ENCODE assay signal across 1 cellular context in the genomic region with DNA sequence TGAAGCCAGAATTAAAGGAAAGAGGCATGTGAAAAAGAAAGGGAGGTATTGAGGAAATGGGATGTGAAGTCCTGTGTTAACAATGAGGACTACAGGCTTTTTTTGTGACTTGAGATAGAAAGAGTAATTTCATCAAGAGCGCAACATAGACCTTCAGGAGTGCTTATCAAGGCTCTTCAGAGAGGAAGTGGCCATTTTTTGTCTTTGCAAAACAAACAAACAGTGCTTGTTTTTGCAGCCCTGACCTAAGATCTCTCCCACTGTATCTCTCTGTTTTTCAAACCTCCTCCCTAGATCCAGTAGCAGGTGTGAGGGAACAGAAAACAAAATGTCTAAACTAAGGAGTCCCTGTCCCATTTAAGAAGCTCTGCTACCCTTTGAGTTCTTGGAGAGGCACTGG.
TF ChIP-seq lines count a peak whose summit lies in the region.

No MANE protein-coding gene starts in this region.

TF ChIP-seq in GM23338, 12 proteins besides CTCF, POLR2A, EP300 and RAD21 (continued from another document):
- TF ChIP-seq, protein P1, sequence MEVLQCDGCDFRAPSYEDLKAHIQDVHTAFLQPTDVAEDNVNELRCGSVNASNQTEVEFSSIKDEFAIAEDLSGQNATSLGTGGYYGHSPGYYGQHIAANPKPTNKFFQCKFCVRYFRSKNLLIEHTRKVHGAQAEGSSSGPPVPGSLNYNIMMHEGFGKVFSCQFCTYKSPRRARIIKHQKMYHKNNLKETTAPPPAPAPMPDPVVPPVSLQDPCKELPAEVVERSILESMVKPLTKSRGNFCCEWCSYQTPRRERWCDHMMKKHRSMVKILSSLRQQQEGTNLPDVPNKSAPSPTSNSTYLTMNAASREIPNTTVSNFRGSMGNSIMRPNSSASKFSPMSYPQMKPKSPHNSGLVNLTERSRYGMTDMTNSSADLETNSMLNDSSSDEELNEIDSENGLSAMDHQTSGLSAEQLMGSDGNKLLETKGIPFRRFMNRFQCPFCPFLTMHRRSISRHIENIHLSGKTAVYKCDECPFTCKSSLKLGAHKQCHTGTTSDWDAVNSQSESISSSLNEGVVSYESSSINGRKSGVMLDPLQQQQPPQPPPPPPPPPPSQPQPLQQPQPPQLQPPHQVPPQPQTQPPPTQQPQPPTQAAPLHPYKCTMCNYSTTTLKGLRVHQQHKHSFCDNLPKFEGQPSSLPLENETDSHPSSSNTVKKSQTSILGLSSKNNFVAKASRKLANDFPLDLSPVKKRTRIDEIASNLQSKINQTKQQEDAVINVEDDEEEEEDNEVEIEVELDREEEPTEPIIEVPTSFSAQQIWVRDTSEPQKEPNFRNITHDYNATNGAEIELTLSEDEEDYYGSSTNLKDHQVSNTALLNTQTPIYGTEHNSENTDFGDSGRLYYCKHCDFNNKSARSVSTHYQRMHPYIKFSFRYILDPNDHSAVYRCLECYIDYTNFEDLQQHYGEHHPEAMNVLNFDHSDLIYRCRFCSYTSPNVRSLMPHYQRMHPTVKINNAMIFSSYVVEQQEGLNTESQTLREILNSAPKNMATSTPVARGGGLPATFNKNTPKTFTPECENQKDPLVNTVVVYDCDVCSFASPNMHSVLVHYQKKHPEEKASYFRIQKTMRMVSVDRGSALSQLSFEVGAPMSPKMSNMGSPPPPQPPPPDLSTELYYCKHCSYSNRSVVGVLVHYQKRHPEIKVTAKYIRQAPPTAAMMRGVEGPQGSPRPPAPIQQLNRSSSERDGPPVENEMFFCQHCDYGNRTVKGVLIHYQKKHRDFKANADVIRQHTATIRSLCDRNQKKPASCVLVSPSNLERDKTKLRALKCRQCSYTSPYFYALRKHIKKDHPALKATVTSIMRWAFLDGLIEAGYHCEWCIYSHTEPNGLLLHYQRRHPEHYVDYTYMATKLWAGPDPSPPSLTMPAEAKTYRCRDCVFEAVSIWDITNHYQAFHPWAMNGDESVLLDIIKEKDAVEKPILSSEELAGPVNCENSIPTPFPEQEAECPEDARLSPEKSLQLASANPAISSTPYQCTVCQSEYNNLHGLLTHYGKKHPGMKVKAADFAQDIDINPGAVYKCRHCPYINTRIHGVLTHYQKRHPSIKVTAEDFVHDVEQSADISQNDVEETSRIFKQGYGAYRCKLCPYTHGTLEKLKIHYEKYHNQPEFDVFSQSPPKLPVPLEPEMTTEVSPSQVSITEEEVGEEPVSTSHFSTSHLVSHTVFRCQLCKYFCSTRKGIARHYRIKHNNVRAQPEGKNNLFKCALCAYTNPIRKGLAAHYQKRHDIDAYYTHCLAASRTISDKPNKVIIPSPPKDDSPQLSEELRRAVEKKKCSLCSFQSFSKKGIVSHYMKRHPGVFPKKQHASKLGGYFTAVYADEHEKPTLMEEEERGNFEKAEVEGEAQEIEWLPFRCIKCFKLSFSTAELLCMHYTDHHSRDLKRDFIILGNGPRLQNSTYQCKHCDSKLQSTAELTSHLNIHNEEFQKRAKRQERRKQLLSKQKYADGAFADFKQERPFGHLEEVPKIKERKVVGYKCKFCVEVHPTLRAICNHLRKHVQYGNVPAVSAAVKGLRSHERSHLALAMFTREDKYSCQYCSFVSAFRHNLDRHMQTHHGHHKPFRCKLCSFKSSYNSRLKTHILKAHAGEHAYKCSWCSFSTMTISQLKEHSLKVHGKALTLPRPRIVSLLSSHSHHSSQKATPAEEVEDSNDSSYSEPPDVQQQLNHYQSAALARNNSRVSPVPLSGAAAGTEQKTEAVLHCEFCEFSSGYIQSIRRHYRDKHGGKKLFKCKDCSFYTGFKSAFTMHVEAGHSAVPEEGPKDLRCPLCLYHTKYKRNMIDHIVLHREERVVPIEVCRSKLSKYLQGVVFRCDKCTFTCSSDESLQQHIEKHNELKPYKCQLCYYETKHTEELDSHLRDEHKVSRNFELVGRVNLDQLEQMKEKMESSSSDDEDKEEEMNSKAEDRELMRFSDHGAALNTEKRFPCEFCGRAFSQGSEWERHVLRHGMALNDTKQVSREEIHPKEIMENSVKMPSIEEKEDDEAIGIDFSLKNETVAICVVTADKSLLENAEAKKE (CRISPR knock-in tag; IDR thresholded peaks at IDR 0.05) = no peak
- TF ChIP-seq, protein P2, sequence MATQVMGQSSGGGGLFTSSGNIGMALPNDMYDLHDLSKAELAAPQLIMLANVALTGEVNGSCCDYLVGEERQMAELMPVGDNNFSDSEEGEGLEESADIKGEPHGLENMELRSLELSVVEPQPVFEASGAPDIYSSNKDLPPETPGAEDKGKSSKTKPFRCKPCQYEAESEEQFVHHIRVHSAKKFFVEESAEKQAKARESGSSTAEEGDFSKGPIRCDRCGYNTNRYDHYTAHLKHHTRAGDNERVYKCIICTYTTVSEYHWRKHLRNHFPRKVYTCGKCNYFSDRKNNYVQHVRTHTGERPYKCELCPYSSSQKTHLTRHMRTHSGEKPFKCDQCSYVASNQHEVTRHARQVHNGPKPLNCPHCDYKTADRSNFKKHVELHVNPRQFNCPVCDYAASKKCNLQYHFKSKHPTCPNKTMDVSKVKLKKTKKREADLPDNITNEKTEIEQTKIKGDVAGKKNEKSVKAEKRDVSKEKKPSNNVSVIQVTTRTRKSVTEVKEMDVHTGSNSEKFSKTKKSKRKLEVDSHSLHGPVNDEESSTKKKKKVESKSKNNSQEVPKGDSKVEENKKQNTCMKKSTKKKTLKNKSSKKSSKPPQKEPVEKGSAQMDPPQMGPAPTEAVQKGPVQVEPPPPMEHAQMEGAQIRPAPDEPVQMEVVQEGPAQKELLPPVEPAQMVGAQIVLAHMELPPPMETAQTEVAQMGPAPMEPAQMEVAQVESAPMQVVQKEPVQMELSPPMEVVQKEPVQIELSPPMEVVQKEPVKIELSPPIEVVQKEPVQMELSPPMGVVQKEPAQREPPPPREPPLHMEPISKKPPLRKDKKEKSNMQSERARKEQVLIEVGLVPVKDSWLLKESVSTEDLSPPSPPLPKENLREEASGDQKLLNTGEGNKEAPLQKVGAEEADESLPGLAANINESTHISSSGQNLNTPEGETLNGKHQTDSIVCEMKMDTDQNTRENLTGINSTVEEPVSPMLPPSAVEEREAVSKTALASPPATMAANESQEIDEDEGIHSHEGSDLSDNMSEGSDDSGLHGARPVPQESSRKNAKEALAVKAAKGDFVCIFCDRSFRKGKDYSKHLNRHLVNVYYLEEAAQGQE (IDR thresholded peaks at IDR 0.05; ENCODE audit: unreplicated experiment) = no peak
- TF ChIP-seq EZH2 (IDR thresholded peaks at IDR 0.05; ENCODE audit: low read depth, unreplicated experiment) (no peak), ETS1 (IDR thresholded peaks at IDR 0.05) (no peak), ZNF114 (CRISPR knock-in tag; IDR thresholded peaks at IDR 0.05) (no peak), CREB1 (CRISPR knock-in tag; IDR thresholded peaks at IDR 0.05; ENCODE audit: low read depth) (no peak), STAT1 (IDR thresholded peaks at IDR 0.05; ENCODE audit: unreplicated experiment) (no peak), EZH2phosphoT487 (IDR thresholded peaks at IDR 0.05; ENCODE audit: unreplicated experiment) (no peak), ZNF331 (CRISPR knock-in tag; IDR thresholded peaks at IDR 0.05; ENCODE audit: low read depth) (no peak)
